9 cellular contexts compared by ENCODE assay signal in the genomic region with DNA sequence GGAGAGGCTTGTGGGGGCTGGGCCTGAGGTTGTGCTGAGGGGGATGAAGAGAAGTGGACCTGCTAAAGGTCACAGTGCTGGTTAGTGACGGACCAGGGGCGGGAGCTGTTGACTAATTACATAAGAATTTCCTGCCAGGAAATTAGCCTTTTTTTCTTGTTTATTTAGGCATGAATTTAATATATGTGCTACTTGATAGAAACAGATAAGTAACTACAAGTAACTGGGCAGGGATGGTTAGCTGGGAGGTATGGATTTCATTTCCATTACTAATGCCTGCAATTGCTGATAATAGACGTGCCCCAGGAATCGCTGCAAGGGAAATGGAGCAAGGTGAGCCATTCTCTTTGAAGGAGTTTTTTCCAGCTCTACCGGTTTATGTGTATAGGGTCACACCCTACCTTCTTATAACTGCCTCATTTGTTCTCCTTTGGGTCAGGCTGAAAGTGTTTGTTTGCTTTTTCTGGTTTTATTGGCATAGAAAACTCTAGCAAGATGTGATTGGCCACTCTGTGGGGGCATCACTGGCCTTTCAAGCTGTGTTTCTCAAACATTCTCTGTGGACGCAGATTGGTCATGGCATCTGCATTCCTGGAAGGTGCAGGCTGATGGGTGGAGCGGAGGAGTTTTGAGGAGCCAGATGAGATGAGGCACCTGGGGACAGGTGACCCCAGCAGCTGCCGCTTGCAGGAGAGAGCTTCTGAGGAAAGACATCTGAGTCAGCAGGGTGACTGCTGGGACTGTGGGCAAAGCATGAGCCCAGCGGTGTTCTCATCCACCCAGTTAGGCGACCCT. TPM values are rescaled to one million over a fixed set of nuclear protein-coding genes. Genes with fewer than 3 reads are reported as not detected.
A peak's percentile ranks its signal among the peaks of the same experiment; 100 is the strongest.
DNase-seq lines count a peak whose midpoint lies in the region; TF ChIP-seq lines count a peak whose summit lies in the region.
"Had no signal": no experiment of that assay in that cellular context is flagged by ENCODE, and none has a peak within 500 bp of the region (broad histone marks: within the 10 kb centered on the region; RNA-seq: fewer than 3 reads in every experiment).

No MANE protein-coding gene starts in this region.

- no peak overlapping the region for H3K27ac ChIP-seq in HEK293 (ENCODE audit: extremely low read depth, low read depth, low read length)
- peak overlapping the region; percentile 98 for H3K27ac ChIP-seq in hepatocyte

- H3K36me3 ChIP-seq in HEK293 (ENCODE audit: control insufficient read depth in 2 of 2, insufficient read depth in 1 of 2, low read length in 2 of 2), result no peaks in the 10 kb centered on the region
- H3K36me3 ChIP-seq in hepatocyte (replicated peaks; ENCODE audit: insufficient read depth, low read depth), result no peaks in the 10 kb centered on the region
- H3K36me3 ChIP-seq: Peyer's patch had no signal

- peaks cover 36% of the 10 kb centered on the region for H3K36me3 Mint-ChIP-seq in type B pancreatic cell

- DNase-seq in SW480 (ENCODE audit: low spot score), result peak; percentile 95
- peak; percentile 83 for DNase-seq in hepatocyte (ENCODE audit: low spot score)
- no peak for DNase-seq in type B pancreatic cell (ENCODE audit: extremely low spot score, unreplicated experiment)
- DNase-seq in activated CD4-positive, alpha-beta T cell treated with anti-CD3 and anti-CD28 coated beads, Interleukin-2, amount 50 U/mL, for 1 hour, result no peak
- no peak for DNase-seq in NCI-H526 treated with DMSO at 0.1 percent for 48 hours (lab: John Stamatoyannopoulos, UW)
- DNase-seq in germinal center (ENCODE audit: low spot score), result no peak
- DNase-seq: left cardiac atrium had no signal

- H3K4me2 ChIP-seq in hepatocyte, result peak overlapping the region; percentile 24

- H3K27me3 ChIP-seq in hepatocyte, result no peaks in the 10 kb centered on the region
- H3K27me3 ChIP-seq: Peyer's patch had no signal

- TF ChIP-seq CTCF in HEK293 (tag by site-specific recombination; IDR thresholded peaks at IDR 0.05) (no peak), hepatocyte (IDR thresholded peaks at IDR 0.05; ENCODE audit: poor library complexity) (no peak), type B pancreatic cell (conservative IDR thresholded peaks at IDR 0.05) (no peak)

- H3K27ac Mint-ChIP-seq in type B pancreatic cell, result peak overlapping the region; percentile 96

- H3K9me3 ChIP-seq in HEK293 (ENCODE audit: control insufficient read depth, insufficient read depth, low read depth, low read length), result no peaks in the 10 kb centered on the region
- H3K9me3 ChIP-seq in hepatocyte (ENCODE audit: low read depth), result no peaks in the 10 kb centered on the region
- H3K9me3 ChIP-seq: Peyer's patch had no signal

- H3K27me3 Mint-ChIP-seq in type B pancreatic cell, result no peaks in the 10 kb centered on the region

- POLR2A ChIA-PET in HEK293 (lab: Yijun Ruan, JAX), result interaction anchor here (0.5 to 3.3 kb wide), 7 partner anchors 12 to 72 kb away, joined by 3 to 24 read pairs (median 5); partner anchors contain the start of gene GPRC5A

- peak overlapping the region; percentile 46 for H3K4me3 Mint-ChIP-seq in type B pancreatic cell

- no peaks in the 10 kb centered on the region for H3K9me2 ChIP-seq in hepatocyte (replicated peaks; ENCODE audit: insufficient read depth)

- 35% methylated on average over 10 of the region's 10 CpGs for WGBS in hepatocyte (ENCODE audit: low lambda C conversion rate, missing lambda C conversion rate)

- H3K9me3 Mint-ChIP-seq in type B pancreatic cell, result peaks cover 5% of the 10 kb centered on the region

- CTCF ChIA-PET in HEK293 (lab: Yijun Ruan, JAX), result interaction anchor here (0.6 to 2.3 kb wide), 5 partner anchors 15 to 85 kb away, joined by 3 to 7 read pairs (median 4); partner anchors contain the start of gene GPRC5A

- H3K4me1 ChIP-seq in HEK293 (ENCODE audit: control insufficient read depth, insufficient read depth, low read length) (peaks cover 20% of the 10 kb centered on the region), hepatocyte (ENCODE audit: insufficient read depth) (peaks cover 6% of the 10 kb centered on the region)

- peaks cover 27% of the 10 kb centered on the region for H3K4me1 Mint-ChIP-seq in type B pancreatic cell (ENCODE audit: unreplicated experiment)

- no peaks in the 10 kb centered on the region for H3K79me2 ChIP-seq in hepatocyte

- H3K4me3 ChIP-seq in HEK293 (ENCODE audit: low read depth, low read length) (no peak overlapping the region), hepatocyte (no peak overlapping the region)
- H3K4me3 ChIP-seq: Peyer's patch had no signal

- no peak overlapping the region for H2AFZ ChIP-seq in hepatocyte

- no peaks in the 10 kb centered on the region for H4K20me1 ChIP-seq in hepatocyte (ENCODE audit: insufficient read depth, poor library complexity, severe bottlenecking)

TF ChIP-seq in HEK293, 187 proteins besides CTCF, POLR2A, EP300 and RAD21 (continues in another document):
- TF ChIP-seq ZNF366 (tag by site-specific recombination; conservative IDR thresholded peaks at IDR 0.05) (peak; percentile 75), ZNF677 (tag by site-specific recombination; IDR thresholded peaks at IDR 0.05) (no peak), ZSCAN4 (tag by site-specific recombination; IDR thresholded peaks at IDR 0.05) (no peak), SP7 (tag by site-specific recombination; IDR thresholded peaks at IDR 0.05) (0 out of 2 replicates have a peak, but pooled peaks have one; percentile 31), ZFP37 (tag by site-specific recombination; IDR thresholded peaks at IDR 0.05) (no peak), KLF7 (tag by site-specific recombination; IDR thresholded peaks at IDR 0.05; ENCODE audit: borderline replicate concordance) (peak; percentile 11; the same call in 1 of the 2 replicates), ZNF114 (tag by site-specific recombination; IDR thresholded peaks at IDR 0.05) (no peak), ZNF600 (tag by site-specific recombination; IDR thresholded peaks at IDR 0.05) (no peak; the same call in 1 of the 2 replicates), ZNF488 (tag by site-specific recombination; IDR thresholded peaks at IDR 0.05) (no peak), ZNF416 (tag by site-specific recombination; IDR thresholded peaks at IDR 0.05) (no peak), FEZF1 (tag by site-specific recombination; IDR thresholded peaks at IDR 0.05) (peak; percentile 92)
- TF ChIP-seq, protein P1, sequence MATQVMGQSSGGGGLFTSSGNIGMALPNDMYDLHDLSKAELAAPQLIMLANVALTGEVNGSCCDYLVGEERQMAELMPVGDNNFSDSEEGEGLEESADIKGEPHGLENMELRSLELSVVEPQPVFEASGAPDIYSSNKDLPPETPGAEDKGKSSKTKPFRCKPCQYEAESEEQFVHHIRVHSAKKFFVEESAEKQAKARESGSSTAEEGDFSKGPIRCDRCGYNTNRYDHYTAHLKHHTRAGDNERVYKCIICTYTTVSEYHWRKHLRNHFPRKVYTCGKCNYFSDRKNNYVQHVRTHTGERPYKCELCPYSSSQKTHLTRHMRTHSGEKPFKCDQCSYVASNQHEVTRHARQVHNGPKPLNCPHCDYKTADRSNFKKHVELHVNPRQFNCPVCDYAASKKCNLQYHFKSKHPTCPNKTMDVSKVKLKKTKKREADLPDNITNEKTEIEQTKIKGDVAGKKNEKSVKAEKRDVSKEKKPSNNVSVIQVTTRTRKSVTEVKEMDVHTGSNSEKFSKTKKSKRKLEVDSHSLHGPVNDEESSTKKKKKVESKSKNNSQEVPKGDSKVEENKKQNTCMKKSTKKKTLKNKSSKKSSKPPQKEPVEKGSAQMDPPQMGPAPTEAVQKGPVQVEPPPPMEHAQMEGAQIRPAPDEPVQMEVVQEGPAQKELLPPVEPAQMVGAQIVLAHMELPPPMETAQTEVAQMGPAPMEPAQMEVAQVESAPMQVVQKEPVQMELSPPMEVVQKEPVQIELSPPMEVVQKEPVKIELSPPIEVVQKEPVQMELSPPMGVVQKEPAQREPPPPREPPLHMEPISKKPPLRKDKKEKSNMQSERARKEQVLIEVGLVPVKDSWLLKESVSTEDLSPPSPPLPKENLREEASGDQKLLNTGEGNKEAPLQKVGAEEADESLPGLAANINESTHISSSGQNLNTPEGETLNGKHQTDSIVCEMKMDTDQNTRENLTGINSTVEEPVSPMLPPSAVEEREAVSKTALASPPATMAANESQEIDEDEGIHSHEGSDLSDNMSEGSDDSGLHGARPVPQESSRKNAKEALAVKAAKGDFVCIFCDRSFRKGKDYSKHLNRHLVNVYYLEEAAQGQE (tag by site-specific recombination; IDR thresholded peaks at IDR 0.05), result no peak
- TF ChIP-seq, protein P2, sequence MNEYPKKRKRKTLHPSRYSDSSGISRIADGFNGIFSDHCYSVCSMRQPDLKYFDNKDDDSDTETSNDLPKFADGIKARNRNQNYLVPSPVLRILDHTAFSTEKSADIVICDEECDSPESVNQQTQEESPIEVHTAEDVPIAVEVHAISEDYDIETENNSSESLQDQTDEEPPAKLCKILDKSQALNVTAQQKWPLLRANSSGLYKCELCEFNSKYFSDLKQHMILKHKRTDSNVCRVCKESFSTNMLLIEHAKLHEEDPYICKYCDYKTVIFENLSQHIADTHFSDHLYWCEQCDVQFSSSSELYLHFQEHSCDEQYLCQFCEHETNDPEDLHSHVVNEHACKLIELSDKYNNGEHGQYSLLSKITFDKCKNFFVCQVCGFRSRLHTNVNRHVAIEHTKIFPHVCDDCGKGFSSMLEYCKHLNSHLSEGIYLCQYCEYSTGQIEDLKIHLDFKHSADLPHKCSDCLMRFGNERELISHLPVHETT (tag by site-specific recombination; IDR thresholded peaks at IDR 0.05), result 0 out of 2 replicates have a peak, but pooled peaks have one; percentile 19

RNA-seq across cellular contexts. Expression of gene GPRC5A, which starts 19.0 kb away (rescaled TPM):
- total RNA-seq in hepatocyte (49.8 and 60.2 TPM in 2 replicates), type B pancreatic cell (ENCODE audit: low replicate concordance) (152 and 1,119 TPM in 2 replicates)
- 80.4 and 97.0 TPM in 2 replicates for polyA plus RNA-seq in hepatocyte

RNA-seq across cellular contexts. Expression of gene DDX47, which starts 59.2 kb away (rescaled TPM):
- total RNA-seq in hepatocyte, result 69.4 and 74.4 TPM in 2 replicates
- 51.6 and 56.2 TPM in 2 replicates for polyA plus RNA-seq in hepatocyte
- 73.0 and 142 TPM in 2 replicates for total RNA-seq in type B pancreatic cell (ENCODE audit: low replicate concordance)

Comparison
In these comparisons a context has a peak if more than half of its experiments do, and no peak if none do; other contexts are left out.
1. DNase-seq: peak in SW480 (single experiment) and hepatocyte (single experiment); none in type B pancreatic cell (single experiment), activated CD4-positive, alpha-beta T cell treated with anti-CD3 and anti-CD28 coated beads, Interleukin-2, amount 50 U/mL, for 1 hour (single experiment), NCI-H526 treated with DMSO at 0.1 percent for 48 hours (single experiment) and germinal center (single experiment).